Comparison of ENCODE assay signal across 8 cellular contexts in genomic region chr9:117709936-117710335, GRCh38.
"Had no signal": no experiment of that assay in that cellular context is flagged by ENCODE, and none has a peak within 500 bp of the region (broad histone marks: within the 10 kb centered on the region; RNA-seq: fewer than 3 reads in every experiment).

No MANE protein-coding gene starts in this region.

- DNase-seq: H9, HCEC 1CT, KBM-7 had no signal

- H2AFZ ChIP-seq: GM23338 had no signal

- H3K27ac ChIP-seq: KMS-11 had no signal

- H3K4me2 ChIP-seq: GM23338, KMS-11 had no signal

- H3K9ac ChIP-seq: KMS-11 had no signal

- ATAC-seq: GM23338 had no signal

- H3K4me3 ChIP-seq: GM23338 had no signal

- FAIRE-seq: H1, H54, HTR-8/SVneo had no signal
